ENCODE assay signal across 23 cellular contexts in genomic region chr7:45252248-45252647, GRCh38.
"Had no signal": no experiment of that assay in that cellular context is flagged by ENCODE, and none has a peak within 500 bp of the region (broad histone marks: within the 10 kb centered on the region; RNA-seq: fewer than 3 reads in every experiment).

No MANE protein-coding gene starts in this region.

- H3K9me3 ChIP-seq: colonic mucosa, esophagus squamous epithelium, gastrocnemius medialis had no signal

- H3K36me3 ChIP-seq: colonic mucosa, esophagus squamous epithelium, gastrocnemius medialis, gastroesophageal sphincter, heart left ventricle had no signal

- H3K4me3 Mint-ChIP-seq: dendritic cell treated with granulocyte-macrophage colony-stimulating factor and Interleukin-4, amounts not matched to agents 40 ng/mL and 50 ng/mL, for 4 days; effector memory CD8-positive, alpha-beta T cell; endodermal cell had no signal

- H3K27ac Mint-ChIP-seq: dendritic cell treated with granulocyte-macrophage colony-stimulating factor and Interleukin-4, amounts not matched to agents 40 ng/mL and 50 ng/mL, for 4 days; effector memory CD8-positive, alpha-beta T cell; endodermal cell had no signal

- ATAC-seq: effector memory CD8-positive, alpha-beta T cell; esophagus mucosa; foreskin keratinocyte; gastrocnemius medialis; gastroesophageal sphincter had no signal

- H3K27ac ChIP-seq: colonic mucosa, coronary artery, dorsolateral prefrontal cortex, epithelial cell of prostate, esophagus squamous epithelium, foreskin keratinocyte, gastrocnemius medialis, gastroesophageal sphincter had no signal

- H3K4me3 ChIP-seq: colonic mucosa, coronary artery, dorsolateral prefrontal cortex, esophagus squamous epithelium, gastrocnemius medialis, gastroesophageal sphincter, heart left ventricle had no signal

- H3K4me1 ChIP-seq: colonic mucosa, esophagus squamous epithelium, foreskin keratinocyte, gastrocnemius medialis, gastroesophageal sphincter had no signal

- DNase-seq: colonic mucosa; cortex of kidney; dermis blood vessel endothelial cell; dorsolateral prefrontal cortex; effector CD4-positive, alpha-beta T cell; effector CD8-positive, alpha-beta T cell; effector memory CD4-positive, alpha-beta T cell; effector memory CD8-positive, alpha-beta T cell; endodermal cell; erythroblast; esophagus squamous epithelium; foreskin fibroblast; foreskin keratinocyte; foreskin melanocyte; gastrocnemius medialis; glutamatergic neuron; head of caudate nucleus; heart left ventricle had no signal

- H3K4me1 Mint-ChIP-seq: endodermal cell had no signal

- H3K27me3 ChIP-seq: colonic mucosa, dorsolateral prefrontal cortex had no signal

- H3K9me3 Mint-ChIP-seq: dendritic cell treated with granulocyte-macrophage colony-stimulating factor and Interleukin-4, amounts not matched to agents 40 ng/mL and 50 ng/mL, for 4 days; endodermal cell had no signal
